1 cellular context compared by ENCODE assay signal in the genomic region with DNA sequence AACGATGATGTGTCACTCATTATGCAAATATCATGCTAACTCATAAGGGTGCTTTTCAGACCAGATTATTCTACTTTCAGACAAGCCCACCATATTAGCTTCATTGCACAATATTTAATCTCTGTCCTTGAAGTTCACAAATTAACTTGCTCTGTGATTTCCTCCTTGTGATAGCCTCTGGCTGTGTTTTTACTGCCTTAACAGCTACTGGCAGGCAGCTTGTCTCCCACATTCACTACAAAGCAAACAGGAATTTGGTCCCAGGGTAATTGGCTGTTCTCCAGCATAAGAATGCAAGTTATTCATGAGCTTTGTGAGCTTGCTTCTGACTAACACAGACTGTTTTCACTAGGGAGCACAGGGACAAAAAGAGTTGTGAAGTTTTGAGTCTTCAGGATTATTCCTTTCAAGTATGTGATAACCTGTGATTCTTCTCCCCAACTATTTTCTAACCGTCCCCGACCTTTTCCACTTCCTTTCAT.
TF ChIP-seq lines count a peak whose summit lies in the region.

No MANE protein-coding gene starts in this region.

TF ChIP-seq in HepG2, 621 proteins besides CTCF, POLR2A, EP300 and RAD21 (continued from another document and continues in another):
- TF ChIP-seq, protein P1, sequence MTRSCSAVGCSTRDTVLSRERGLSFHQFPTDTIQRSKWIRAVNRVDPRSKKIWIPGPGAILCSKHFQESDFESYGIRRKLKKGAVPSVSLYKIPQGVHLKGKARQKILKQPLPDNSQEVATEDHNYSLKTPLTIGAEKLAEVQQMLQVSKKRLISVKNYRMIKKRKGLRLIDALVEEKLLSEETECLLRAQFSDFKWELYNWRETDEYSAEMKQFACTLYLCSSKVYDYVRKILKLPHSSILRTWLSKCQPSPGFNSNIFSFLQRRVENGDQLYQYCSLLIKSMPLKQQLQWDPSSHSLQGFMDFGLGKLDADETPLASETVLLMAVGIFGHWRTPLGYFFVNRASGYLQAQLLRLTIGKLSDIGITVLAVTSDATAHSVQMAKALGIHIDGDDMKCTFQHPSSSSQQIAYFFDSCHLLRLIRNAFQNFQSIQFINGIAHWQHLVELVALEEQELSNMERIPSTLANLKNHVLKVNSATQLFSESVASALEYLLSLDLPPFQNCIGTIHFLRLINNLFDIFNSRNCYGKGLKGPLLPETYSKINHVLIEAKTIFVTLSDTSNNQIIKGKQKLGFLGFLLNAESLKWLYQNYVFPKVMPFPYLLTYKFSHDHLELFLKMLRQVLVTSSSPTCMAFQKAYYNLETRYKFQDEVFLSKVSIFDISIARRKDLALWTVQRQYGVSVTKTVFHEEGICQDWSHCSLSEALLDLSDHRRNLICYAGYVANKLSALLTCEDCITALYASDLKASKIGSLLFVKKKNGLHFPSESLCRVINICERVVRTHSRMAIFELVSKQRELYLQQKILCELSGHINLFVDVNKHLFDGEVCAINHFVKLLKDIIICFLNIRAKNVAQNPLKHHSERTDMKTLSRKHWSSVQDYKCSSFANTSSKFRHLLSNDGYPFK (CRISPR knock-in tag; IDR thresholded peaks at IDR 0.05; ENCODE audit: borderline replicate concordance), result no peak
- TF ChIP-seq ZNF570 (CRISPR knock-in tag; IDR thresholded peaks at IDR 0.05; ENCODE audit: borderline replicate concordance), result no peak
- TF ChIP-seq, protein P2, sequence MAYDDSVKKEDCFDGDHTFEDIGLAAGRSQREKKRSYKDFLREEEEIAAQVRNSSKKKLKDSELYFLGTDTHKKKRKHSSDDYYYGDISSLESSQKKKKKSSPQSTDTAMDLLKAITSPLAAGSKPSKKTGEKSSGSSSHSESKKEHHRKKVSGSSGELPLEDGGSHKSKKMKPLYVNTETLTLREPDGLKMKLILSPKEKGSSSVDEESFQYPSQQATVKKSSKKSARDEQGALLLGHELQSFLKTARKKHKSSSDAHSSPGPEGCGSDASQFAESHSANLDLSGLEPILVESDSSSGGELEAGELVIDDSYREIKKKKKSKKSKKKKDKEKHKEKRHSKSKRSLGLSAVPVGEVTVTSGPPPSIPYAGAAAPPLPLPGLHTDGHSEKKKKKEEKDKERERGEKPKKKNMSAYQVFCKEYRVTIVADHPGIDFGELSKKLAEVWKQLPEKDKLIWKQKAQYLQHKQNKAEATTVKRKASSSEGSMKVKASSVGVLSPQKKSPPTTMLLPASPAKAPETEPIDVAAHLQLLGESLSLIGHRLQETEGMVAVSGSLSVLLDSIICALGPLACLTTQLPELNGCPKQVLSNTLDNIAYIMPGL (CRISPR knock-in tag; IDR thresholded peaks at IDR 0.05; ENCODE audit: borderline replicate concordance in 1 of 2, low read depth in 1 of 2), result peak in 1 of 2 experiments; percentile 48; a peak in 1 of 4 replicates
- peak; percentile 93 for TF ChIP-seq ZMYM4 (CRISPR knock-in tag; IDR thresholded peaks at IDR 0.05)
- TF ChIP-seq HNF4G (IDR thresholded peaks at IDR 0.05; ENCODE audit: borderline replicate concordance, low read depth, low read length), result peak; percentile 86
- TF ChIP-seq HNF4G (CRISPR knock-in tag; IDR thresholded peaks at IDR 0.05; ENCODE audit: borderline replicate concordance, low read depth), result peak; percentile 39; the same call in 1 of the 2 replicates
- TF ChIP-seq PBX3 (CRISPR knock-in tag; IDR thresholded peaks at IDR 0.05; ENCODE audit: borderline replicate concordance), result no peak
- TF ChIP-seq SP140L (CRISPR knock-in tag; IDR thresholded peaks at IDR 0.05; ENCODE audit: borderline replicate concordance), result no peak
- TF ChIP-seq ZNF552 (CRISPR knock-in tag; IDR thresholded peaks at IDR 0.05; ENCODE audit: borderline replicate concordance), result no peak
- no peak for TF ChIP-seq ZMAT5 (CRISPR knock-in tag; IDR thresholded peaks at IDR 0.05; ENCODE audit: borderline replicate concordance, low read depth)
- no peak for TF ChIP-seq GMEB2 (CRISPR knock-in tag; IDR thresholded peaks at IDR 0.05; ENCODE audit: low read depth)
- no peak for TF ChIP-seq SRSF9 (IDR thresholded peaks at IDR 0.05; ENCODE audit: borderline replicate concordance, insufficient read depth, low read depth, low read length, poor library complexity, severe bottlenecking)
- TF ChIP-seq NR0B2 (CRISPR knock-in tag; IDR thresholded peaks at IDR 0.05), result no peak
- peak; percentile 90 for TF ChIP-seq PHF21A (CRISPR knock-in tag; IDR thresholded peaks at IDR 0.05)
- TF ChIP-seq THYN1 (CRISPR knock-in tag; IDR thresholded peaks at IDR 0.05; ENCODE audit: borderline replicate concordance, low read depth), result no peak
- TF ChIP-seq, protein P3, sequence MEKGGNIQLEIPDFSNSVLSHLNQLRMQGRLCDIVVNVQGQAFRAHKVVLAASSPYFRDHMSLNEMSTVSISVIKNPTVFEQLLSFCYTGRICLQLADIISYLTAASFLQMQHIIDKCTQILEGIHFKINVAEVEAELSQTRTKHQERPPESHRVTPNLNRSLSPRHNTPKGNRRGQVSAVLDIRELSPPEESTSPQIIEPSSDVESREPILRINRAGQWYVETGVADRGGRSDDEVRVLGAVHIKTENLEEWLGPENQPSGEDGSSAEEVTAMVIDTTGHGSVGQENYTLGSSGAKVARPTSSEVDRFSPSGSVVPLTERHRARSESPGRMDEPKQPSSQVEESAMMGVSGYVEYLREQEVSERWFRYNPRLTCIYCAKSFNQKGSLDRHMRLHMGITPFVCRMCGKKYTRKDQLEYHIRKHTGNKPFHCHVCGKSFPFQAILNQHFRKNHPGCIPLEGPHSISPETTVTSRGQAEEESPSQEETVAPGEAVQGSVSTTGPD (CRISPR knock-in tag; IDR thresholded peaks at IDR 0.05), result no peak
- no peak for TF ChIP-seq RARA (CRISPR knock-in tag; IDR thresholded peaks at IDR 0.05)
- TF ChIP-seq KLF15 (CRISPR knock-in tag; IDR thresholded peaks at IDR 0.05; ENCODE audit: borderline replicate concordance), result no peak
- no peak for TF ChIP-seq IRF1 (CRISPR knock-in tag; IDR thresholded peaks at IDR 0.05; ENCODE audit: low read depth)
- no peak for TF ChIP-seq ZNF839 (CRISPR knock-in tag; IDR thresholded peaks at IDR 0.05; ENCODE audit: borderline replicate concordance)
- TF ChIP-seq RFXAP (CRISPR knock-in tag; IDR thresholded peaks at IDR 0.05; ENCODE audit: borderline replicate concordance), result no peak
- TF ChIP-seq, protein P4, sequence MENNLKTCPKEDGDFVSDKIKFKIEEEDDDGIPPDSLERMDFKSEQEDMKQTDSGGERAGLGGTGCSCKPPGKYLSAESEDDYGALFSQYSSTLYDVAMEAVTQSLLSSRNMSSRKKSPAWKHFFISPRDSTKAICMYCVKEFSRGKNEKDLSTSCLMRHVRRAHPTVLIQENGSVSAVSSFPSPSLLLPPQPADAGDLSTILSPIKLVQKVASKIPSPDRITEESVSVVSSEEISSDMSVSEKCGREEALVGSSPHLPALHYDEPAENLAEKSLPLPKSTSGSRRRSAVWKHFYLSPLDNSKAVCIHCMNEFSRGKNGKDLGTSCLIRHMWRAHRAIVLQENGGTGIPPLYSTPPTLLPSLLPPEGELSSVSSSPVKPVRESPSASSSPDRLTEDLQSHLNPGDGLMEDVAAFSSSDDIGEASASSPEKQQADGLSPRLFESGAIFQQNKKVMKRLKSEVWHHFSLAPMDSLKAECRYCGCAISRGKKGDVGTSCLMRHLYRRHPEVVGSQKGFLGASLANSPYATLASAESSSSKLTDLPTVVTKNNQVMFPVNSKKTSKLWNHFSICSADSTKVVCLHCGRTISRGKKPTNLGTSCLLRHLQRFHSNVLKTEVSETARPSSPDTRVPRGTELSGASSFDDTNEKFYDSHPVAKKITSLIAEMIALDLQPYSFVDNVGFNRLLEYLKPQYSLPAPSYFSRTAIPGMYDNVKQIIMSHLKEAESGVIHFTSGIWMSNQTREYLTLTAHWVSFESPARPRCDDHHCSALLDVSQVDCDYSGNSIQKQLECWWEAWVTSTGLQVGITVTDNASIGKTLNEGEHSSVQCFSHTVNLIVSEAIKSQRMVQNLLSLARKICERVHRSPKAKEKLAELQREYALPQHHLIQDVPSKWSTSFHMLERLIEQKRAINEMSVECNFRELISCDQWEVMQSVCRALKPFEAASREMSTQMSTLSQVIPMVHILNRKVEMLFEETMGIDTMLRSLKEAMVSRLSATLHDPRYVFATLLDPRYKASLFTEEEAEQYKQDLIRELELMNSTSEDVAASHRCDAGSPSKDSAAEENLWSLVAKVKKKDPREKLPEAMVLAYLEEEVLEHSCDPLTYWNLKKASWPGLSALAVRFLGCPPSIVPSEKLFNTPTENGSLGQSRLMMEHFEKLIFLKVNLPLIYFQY (CRISPR knock-in tag; IDR thresholded peaks at IDR 0.05; ENCODE audit: borderline replicate concordance), result no peak
- TF ChIP-seq HMG20B (CRISPR knock-in tag; conservative IDR thresholded peaks at IDR 0.05), result peak; percentile 66
- TF ChIP-seq, protein P5, sequence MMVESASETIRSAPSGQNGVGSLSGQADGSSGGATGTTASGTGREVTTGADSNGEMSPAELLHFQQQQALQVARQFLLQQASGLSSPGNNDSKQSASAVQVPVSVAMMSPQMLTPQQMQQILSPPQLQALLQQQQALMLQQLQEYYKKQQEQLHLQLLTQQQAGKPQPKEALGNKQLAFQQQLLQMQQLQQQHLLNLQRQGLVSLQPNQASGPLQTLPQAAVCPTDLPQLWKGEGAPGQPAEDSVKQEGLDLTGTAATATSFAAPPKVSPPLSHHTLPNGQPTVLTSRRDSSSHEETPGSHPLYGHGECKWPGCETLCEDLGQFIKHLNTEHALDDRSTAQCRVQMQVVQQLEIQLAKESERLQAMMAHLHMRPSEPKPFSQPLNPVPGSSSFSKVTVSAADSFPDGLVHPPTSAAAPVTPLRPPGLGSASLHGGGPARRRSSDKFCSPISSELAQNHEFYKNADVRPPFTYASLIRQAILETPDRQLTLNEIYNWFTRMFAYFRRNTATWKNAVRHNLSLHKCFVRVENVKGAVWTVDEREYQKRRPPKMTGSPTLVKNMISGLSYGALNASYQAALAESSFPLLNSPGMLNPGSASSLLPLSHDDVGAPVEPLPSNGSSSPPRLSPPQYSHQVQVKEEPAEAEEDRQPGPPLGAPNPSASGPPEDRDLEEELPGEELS (CRISPR knock-in tag; IDR thresholded peaks at IDR 0.05), result peak; percentile 92
- no peak for TF ChIP-seq ZNF563 (CRISPR knock-in tag; IDR thresholded peaks at IDR 0.05)
- TF ChIP-seq ZBTB8A (CRISPR knock-in tag; IDR thresholded peaks at IDR 0.05; ENCODE audit: borderline replicate concordance, low read depth), result no peak
- TF ChIP-seq ZNF232 (CRISPR knock-in tag; IDR thresholded peaks at IDR 0.05; ENCODE audit: borderline replicate concordance), result no peak
- peak; percentile 25; the same call in 1 of the 2 replicates for TF ChIP-seq BRF2 (CRISPR knock-in tag; IDR thresholded peaks at IDR 0.05)
- no peak for TF ChIP-seq ZNF629 (CRISPR knock-in tag; conservative IDR thresholded peaks at IDR 0.05)
- no peak for TF ChIP-seq ZFP82 (CRISPR knock-in tag; IDR thresholded peaks at IDR 0.05; ENCODE audit: borderline replicate concordance)
- no peak for TF ChIP-seq ZMYM2 (CRISPR knock-in tag; IDR thresholded peaks at IDR 0.05)
